Comparison of ENCODE assay signal across 9 cellular contexts in genomic region chr16:71210-71539, GRCh38. TPM values are rescaled to one million over a fixed set of nuclear protein-coding genes. Genes with fewer than 3 reads are reported as not detected.
DNase-seq lines count a peak whose midpoint lies in the region; ATAC-seq, FAIRE-seq and TF ChIP-seq lines count a peak whose summit lies in the region.
"Had no signal": no experiment of that assay in that cellular context is flagged by ENCODE, and none has a peak within 500 bp of the region (broad histone marks: within the 10 kb centered on the region; RNA-seq: fewer than 3 reads in every experiment).

No MANE protein-coding gene starts in this region.

- H3K36me3 ChIP-seq in HepG2 (replicated peaks in 1 of 2; ENCODE audit: control insufficient read depth in 1 of 2, insufficient read depth in 2 of 2, low read length in 2 of 2) (no peaks in the 10 kb centered on the region), stomach (no peaks in the 10 kb centered on the region)

- DNase-seq in HFFc6 (no peak), MCF 10A (ENCODE audit: unreplicated experiment) (no peak), HepG2 (ENCODE audit: low spot score) (no peak), stomach (no peak), DMS 273 (lab: John Stamatoyannopoulos, UW; ENCODE audit: unreplicated experiment) (no peak), HPDE6-E6E7 (ENCODE audit: extremely low spot score) (no peak), HK-2 (ENCODE audit: unreplicated experiment) (no peak), CD1c-positive myeloid dendritic cell (ENCODE audit: extremely low spot score) (no peak)
- DNase-seq: central memory CD4-positive, alpha-beta T cell had no signal

- 0 out of 2 replicates have a peak, but pooled peaks cover 6% of the 10 kb centered on the region for H4K20me1 ChIP-seq in HepG2 (ENCODE audit: insufficient read depth, low read length)

- in situ Hi-C loops in HepG2 (cut with HindIII; ENCODE audit: extremely low pct_ligation_motif_present, low pct_unique_long_range_greater_than_20kb) = no loop called here

- H3K4me2 ChIP-seq in HepG2 (ENCODE audit: low read depth, low read length) = peak overlapping the region; percentile 98

- no peak for TF ChIP-seq EP300 in HepG2 (IDR thresholded peaks at IDR 0.05; ENCODE audit: low read depth in 2 of 2, low read length in 2 of 2)
- no peak for TF ChIP-seq EP300 in HepG2 (CRISPR knock-in tag; IDR thresholded peaks at IDR 0.05; ENCODE audit: borderline replicate concordance)
- no peak for TF ChIP-seq EP300 in stomach (IDR thresholded peaks at IDR 0.05)

- POLR2A ChIA-PET in MCF 10A (lab: Yijun Ruan, JAX) = interaction anchor here (0.6 to 1.9 kb wide), 5 partner anchors 15 to 353 kb away, joined by 3 to 10 read pairs (median 4); partner anchors contain the start of genes POLR3K and SNRNP25
- POLR2A ChIA-PET in HepG2 (lab: Yijun Ruan, JAX) = interaction anchor here (1.1 to 1.5 kb wide), 3 partner anchors 18 to 282 kb away, joined by 3 to 5 read pairs (median 3); partner anchors contain the start of genes AXIN1 and POLR3K

- H3K27me3 ChIP-seq in HepG2 (ENCODE audit: control insufficient read depth in 1 of 2, insufficient read depth in 2 of 2, low read length in 2 of 2) (peaks cover 2 to 8% of the 10 kb centered on the region in 2 experiments; a peak in 1 of 5 replicates), stomach (peaks cover 0 to 28% (median 0%) of the 10 kb centered on the region in 3 donors)

- no peaks in the 10 kb centered on the region for H3K9me3 Mint-ChIP-seq in HFFc6
- no peaks in the 10 kb centered on the region for H3K9me3 Mint-ChIP-seq in MCF 10A (ENCODE audit: unreplicated experiment)

- H3K79me2 ChIP-seq in HepG2 (ENCODE audit: insufficient read depth, low read length) = no peaks in the 10 kb centered on the region

- TF ChIP-seq POLR2A in HepG2 (IDR thresholded peaks at IDR 0.05; ENCODE audit: insufficient read depth in 1 of 2, low read depth in 2 of 2, low read length in 2 of 2) = no peak
- TF ChIP-seq POLR2A in stomach (IDR thresholded peaks at IDR 0.05) = no peak

- H3K4me1 Mint-ChIP-seq in HFFc6 (ENCODE audit: low read depth) (peaks cover 59% of the 10 kb centered on the region), MCF 10A (ENCODE audit: insufficient read depth, unreplicated experiment) (peaks cover 17% of the 10 kb centered on the region)

- FAIRE-seq in HepG2 (lab: Jason Lieb, UNC) = peak; percentile 40

- H3K27me3 Mint-ChIP-seq in HFFc6 (ENCODE audit: insufficient read depth) = no peaks in the 10 kb centered on the region; the same call in 1 of the 2 replicates
- no peaks in the 10 kb centered on the region for H3K27me3 Mint-ChIP-seq in MCF 10A (ENCODE audit: insufficient read depth, unreplicated experiment)

- H3K27ac ChIP-seq in HepG2 (ENCODE audit: extremely low read length, insufficient read depth, low read length) (no peak overlapping the region), stomach (peak overlapping the region in 4 of 5 donors; percentile 85 to 96 (median 90))

- H2AFZ ChIP-seq in HepG2 (ENCODE audit: low read length) = no peak overlapping the region

- H3K9ac ChIP-seq in HepG2 (ENCODE audit: insufficient read depth, low read depth, low read length) = no peak overlapping the region; the same call in 1 of the 2 replicates

- no peak for ATAC-seq in HepG2

- H3K9me3 ChIP-seq in HepG2 (ENCODE audit: low read length) (no peaks in the 10 kb centered on the region), stomach (no peaks in the 10 kb centered on the region)

- TF ChIP-seq CTCF in HFFc6 (IDR thresholded peaks at IDR 0.05) = no peak
- no peak for TF ChIP-seq CTCF in MCF 10A (IDR thresholded peaks at IDR 0.05; ENCODE audit: unreplicated experiment)
- TF ChIP-seq CTCF in HepG2 (CRISPR knock-in tag; IDR thresholded peaks at IDR 0.05) = no peak
- no peak for TF ChIP-seq CTCF in stomach (IDR thresholded peaks at IDR 0.05)

- BruUV-seq in MCF 10A (replicated peaks; lab: Mats Ljungman, UMichigan) = no TSS peak
- BruUV-seq in HepG2 (replicated peaks; lab: Mats Ljungman, UMichigan) = TSS peak; percentile 66

- peaks cover 84% of the 10 kb centered on the region for H3K4me1 ChIP-seq in HepG2 (ENCODE audit: insufficient read depth, low read length)
- H3K4me1 ChIP-seq in stomach = peaks cover 35 to 85% (median 73%) of the 10 kb centered on the region in 4 donors

- peak overlapping the region; percentile 92 for H3K4me3 Mint-ChIP-seq in HFFc6
- peak overlapping the region; percentile 71 for H3K4me3 Mint-ChIP-seq in MCF 10A (ENCODE audit: unreplicated experiment)

- H3K36me3 Mint-ChIP-seq in HFFc6 (ENCODE audit: low read depth) (no peaks in the 10 kb centered on the region), MCF 10A (ENCODE audit: insufficient read depth, unreplicated experiment) (no peaks in the 10 kb centered on the region)

- CTCF ChIA-PET in MCF 10A (lab: Yijun Ruan, JAX) (interaction anchor here (0.6 to 4.9 kb wide), 4 partner anchors 8 to 291 kb away, joined by 3 to 56 read pairs (median 6); partner anchors contain the start of genes POLR3K and SNRNP25), HepG2 (lab: Yijun Ruan, JAX; ENCODE audit: low intra/inter-chr PET ratio, low total read pairs) (interaction anchor here (1.8 kb wide), 1 partner anchor 26 kb away, joined by 8 read pairs; no protein-coding TSS in a partner anchor)

- peak overlapping the region; percentile 88 for H3K27ac Mint-ChIP-seq in HFFc6
- peak overlapping the region; percentile 31 for H3K27ac Mint-ChIP-seq in MCF 10A (ENCODE audit: low read depth, unreplicated experiment)

- 35% methylated on average over 3 of the region's 5 CpGs for whole genome bisulfite sequencing in HepG2 (ENCODE audit: low lambda C conversion rate)
- 36 to 60% (median 43%) methylated on average over 2 to 5 of the region's 5 CpGs for WGBS in stomach, 5 donors

- peak overlapping the region; percentile 60 to 81 (median 63) for H3K4me3 ChIP-seq in HepG2 (replicated peaks in 1 of 3; ENCODE audit: insufficient read depth in 1 of 3, low read depth in 2 of 3, low read length in 3 of 3)
- peak overlapping the region; percentile 57 to 73 (median 68) for H3K4me3 ChIP-seq in stomach

- intact Hi-C loops in MCF 10A (cut with micrococcal nuclease) (no loop called here), HepG2 (cut with micrococcal nuclease; ENCODE audit: unreplicated experiment) (no loop called here), stomach (cut with DNase I; ENCODE audit: low total_unique reads) (no loop called here)

- no peak for TF ChIP-seq RAD21 in HepG2 (CRISPR knock-in tag; IDR thresholded peaks at IDR 0.05)

RNA-seq across cellular contexts. Expression of gene RHBDF1, which starts 1.3 kb away (rescaled TPM):
- 10 to 100 TPM; 54.9 to 65.8 (median 60.0) TPM for total RNA-seq in HFFc6 (2021; fragmentation: NEBNext Ultra II Directional; extraction: Animal tissue kit (Norgen Biotek cat#: 25700))
- 26.3 and 30.0 TPM in 2 replicates for total RNA-seq in MCF 10A (2022)
- 1.8 and 5.4 TPM in 2 replicates for total RNA-seq in HepG2 (2016; rRNA removed; fragmentation: Illumina TruSeq; extraction: Trizol)
- 0.81 and 1.8 TPM in 2 replicates for total RNA-seq in HepG2 (2016; cell fraction: cytosol; rRNA removed; fragmentation: Illumina TruSeq; extraction: Trizol; ENCODE audit: low read depth)
- 1.4 and 5.9 TPM in 2 replicates for total RNA-seq in HepG2 (2016; cell fraction: insoluble cytoplasmic fraction; rRNA removed; fragmentation: Illumina TruSeq; extraction: Trizol)
- 0.96 and 1.5 TPM in 2 replicates for total RNA-seq in HepG2 (2016; cell fraction: membrane; rRNA removed; fragmentation: Illumina TruSeq; extraction: Trizol)
- 6.4 and 8.4 TPM in 2 replicates for total RNA-seq in HepG2 (2016; cell fraction: nucleus; rRNA removed; fragmentation: Illumina TruSeq; extraction: Trizol)
- polyA plus RNA-seq in HepG2 (2011; rRNA removed) = 26.9 and 28.1 TPM in 2 replicates
- 8.5 and 9.9 TPM in 2 replicates for polyA plus RNA-seq in HepG2 (2011; cell fraction: cytosol; rRNA removed)
- polyA plus RNA-seq in HepG2 (2011; cell fraction: nucleus; rRNA removed) = 199 and 238 TPM in 2 replicates
- 4.3 and 9.2 TPM in 2 replicates for polyA plus RNA-seq in HepG2 (2012)
- 0.72 and 0.88 TPM in 2 replicates for polyA plus RNA-seq in HepG2 (2016; cell fraction: cytosol; fragmentation: Illumina TruSeq; extraction: Trizol; ENCODE audit: low read depth)
- polyA plus RNA-seq in HepG2 (2016; cell fraction: insoluble cytoplasmic fraction; fragmentation: Illumina TruSeq; extraction: Trizol; ENCODE audit: low read depth) = 1.7 and 2.1 TPM in 2 replicates
- 1.1 and 1.3 TPM in 2 replicates for polyA plus RNA-seq in HepG2 (2016; cell fraction: membrane; fragmentation: Illumina TruSeq; extraction: Trizol; ENCODE audit: low read depth)
- polyA plus RNA-seq in HepG2 (2016; cell fraction: nucleus; fragmentation: Illumina TruSeq; extraction: Trizol; ENCODE audit: insufficient read depth, low read depth) = 26.0 and 29.9 TPM in 2 replicates
- 10.2 and 17.2 TPM in 2 replicates for polyA minus RNA-seq in HepG2 (2011; rRNA and poly(A)+ RNA removed; ENCODE audit: low replicate concordance)
- 4.0 and 4.5 TPM in 2 replicates for polyA minus RNA-seq in HepG2 (2011; cell fraction: cytosol; rRNA and poly(A)+ RNA removed)
- 18.3 and 18.5 TPM in 2 replicates for polyA minus RNA-seq in HepG2 (2011; cell fraction: nucleus; rRNA and poly(A)+ RNA removed)
- 100 to 1,000 TPM in 1 of 5 donors, 10 to 100 TPM in 4; 13.4 to 185 (median 30.4) TPM for total RNA-seq in stomach
- polyA plus RNA-seq in stomach = 10 to 100 TPM; 10.2 to 38.3 (median 15.3) TPM

RNA-seq across cellular contexts. Expression of gene MPG, which starts 6.8 kb away (rescaled TPM):
- total RNA-seq in HFFc6 (2021; fragmentation: NEBNext Ultra II Directional; extraction: Animal tissue kit (Norgen Biotek cat#: 25700)) = 100 to 1,000 TPM in 2 of 6 experiments, 10 to 100 TPM in 4; 92.3 to 104 (median 96.9) TPM
- 62.8 and 66.1 TPM in 2 replicates for total RNA-seq in MCF 10A (2022)
- 56.4 and 62.5 TPM in 2 replicates for total RNA-seq in HepG2 (2016; rRNA removed; fragmentation: Illumina TruSeq; extraction: Trizol)
- 46.3 and 53.1 TPM in 2 replicates for total RNA-seq in HepG2 (2016; cell fraction: cytosol; rRNA removed; fragmentation: Illumina TruSeq; extraction: Trizol; ENCODE audit: low read depth)
- total RNA-seq in HepG2 (2016; cell fraction: insoluble cytoplasmic fraction; rRNA removed; fragmentation: Illumina TruSeq; extraction: Trizol) = 55.9 and 64.7 TPM in 2 replicates
- 57.4 and 76.0 TPM in 2 replicates for total RNA-seq in HepG2 (2016; cell fraction: membrane; rRNA removed; fragmentation: Illumina TruSeq; extraction: Trizol)
- total RNA-seq in HepG2 (2016; cell fraction: nucleus; rRNA removed; fragmentation: Illumina TruSeq; extraction: Trizol) = 33.2 and 35.5 TPM in 2 replicates
- polyA plus RNA-seq in HepG2 (2011; rRNA removed) = 59.1 and 74.2 TPM in 2 replicates
- 62.1 and 108 TPM in 2 replicates for polyA plus RNA-seq in HepG2 (2011; cell fraction: cytosol; rRNA removed)
- 58.8 and 62.5 TPM in 2 replicates for polyA plus RNA-seq in HepG2 (2011; cell fraction: nucleus; rRNA removed)
- 30.3 and 43.2 TPM in 2 replicates for polyA plus RNA-seq in HepG2 (2012)
- polyA plus RNA-seq in HepG2 (2016; cell fraction: cytosol; fragmentation: Illumina TruSeq; extraction: Trizol; ENCODE audit: low read depth) = 53.6 and 59.3 TPM in 2 replicates
- 53.6 and 58.3 TPM in 2 replicates for polyA plus RNA-seq in HepG2 (2016; cell fraction: insoluble cytoplasmic fraction; fragmentation: Illumina TruSeq; extraction: Trizol; ENCODE audit: low read depth)
- polyA plus RNA-seq in HepG2 (2016; cell fraction: membrane; fragmentation: Illumina TruSeq; extraction: Trizol; ENCODE audit: low read depth) = 56.7 and 61.4 TPM in 2 replicates
- polyA plus RNA-seq in HepG2 (2016; cell fraction: nucleus; fragmentation: Illumina TruSeq; extraction: Trizol; ENCODE audit: insufficient read depth, low read depth) = 53.3 and 60.6 TPM in 2 replicates
- 22.4 and 34.8 TPM in 2 replicates for polyA minus RNA-seq in HepG2 (2011; rRNA and poly(A)+ RNA removed; ENCODE audit: low replicate concordance)
- polyA minus RNA-seq in HepG2 (2011; cell fraction: cytosol; rRNA and poly(A)+ RNA removed) = 27.0 and 35.2 TPM in 2 replicates
- polyA minus RNA-seq in HepG2 (2011; cell fraction: nucleus; rRNA and poly(A)+ RNA removed) = 5.8 and 10.3 TPM in 2 replicates
- 100 to 1,000 TPM in 1 of 5 donors, 10 to 100 TPM in 4; 33.3 to 102 (median 76.2) TPM for total RNA-seq in stomach
- 100 to 1,000 TPM in 2 of 3 donors, 10 to 100 TPM in 1; 90.6 to 112 (median 112) TPM for polyA plus RNA-seq in stomach

RNA-seq across cellular contexts. Expression of gene SNRNP25, which starts 17.5 kb away (rescaled TPM):
- total RNA-seq in HFFc6 (2021; fragmentation: NEBNext Ultra II Directional; extraction: Animal tissue kit (Norgen Biotek cat#: 25700)) = 10 to 100 TPM; 40.3 to 53.1 (median 44.0) TPM
- total RNA-seq in MCF 10A (2022) (11.9 and 21.2 TPM in 2 replicates), HepG2 (2016; rRNA removed; fragmentation: Illumina TruSeq; extraction: Trizol) (97.4 and 103 TPM in 2 replicates), stomach (10 to 100 TPM in 3 of 5 donors, 1 to 10 TPM in 2; 2.3 to 22.9 (median 11.9) TPM)
- total RNA-seq in HepG2 (2016; cell fraction: cytosol; rRNA removed; fragmentation: Illumina TruSeq; extraction: Trizol; ENCODE audit: low read depth) = 131 and 159 TPM in 2 replicates
- total RNA-seq in HepG2 (2016; cell fraction: insoluble cytoplasmic fraction; rRNA removed; fragmentation: Illumina TruSeq; extraction: Trizol) = 98.3 and 99.2 TPM in 2 replicates
- 209 and 211 TPM in 2 replicates for total RNA-seq in HepG2 (2016; cell fraction: membrane; rRNA removed; fragmentation: Illumina TruSeq; extraction: Trizol)
- 35.7 and 35.9 TPM in 2 replicates for total RNA-seq in HepG2 (2016; cell fraction: nucleus; rRNA removed; fragmentation: Illumina TruSeq; extraction: Trizol)
- polyA plus RNA-seq in HepG2 (2011; rRNA removed) (26.5 and 34.1 TPM in 2 replicates), stomach (10 to 100 TPM; 30.2 to 40.2 (median 34.4) TPM)
- polyA plus RNA-seq in HepG2 (2011; cell fraction: cytosol; rRNA removed) = 30.0 and 42.1 TPM in 2 replicates
- 14.5 and 15.2 TPM in 2 replicates for polyA plus RNA-seq in HepG2 (2011; cell fraction: nucleus; rRNA removed)
- 20.6 and 26.4 TPM in 2 replicates for polyA plus RNA-seq in HepG2 (2012)
- 174 and 209 TPM in 2 replicates for polyA plus RNA-seq in HepG2 (2016; cell fraction: cytosol; fragmentation: Illumina TruSeq; extraction: Trizol; ENCODE audit: low read depth)
- 104 and 113 TPM in 2 replicates for polyA plus RNA-seq in HepG2 (2016; cell fraction: insoluble cytoplasmic fraction; fragmentation: Illumina TruSeq; extraction: Trizol; ENCODE audit: low read depth)
- polyA plus RNA-seq in HepG2 (2016; cell fraction: membrane; fragmentation: Illumina TruSeq; extraction: Trizol; ENCODE audit: low read depth) = 222 and 223 TPM in 2 replicates
- 66.9 and 75.9 TPM in 2 replicates for polyA plus RNA-seq in HepG2 (2016; cell fraction: nucleus; fragmentation: Illumina TruSeq; extraction: Trizol; ENCODE audit: insufficient read depth, low read depth)
- polyA minus RNA-seq in HepG2 (2011; rRNA and poly(A)+ RNA removed; ENCODE audit: low replicate concordance) = 12.7 and 34.1 TPM in 2 replicates
- polyA minus RNA-seq in HepG2 (2011; cell fraction: cytosol; rRNA and poly(A)+ RNA removed) = 4.7 and 7.8 TPM in 2 replicates
- polyA minus RNA-seq in HepG2 (2011; cell fraction: nucleus; rRNA and poly(A)+ RNA removed) = 7.2 and 9.5 TPM in 2 replicates

RNA-seq across cellular contexts. Expression of gene POLR3K, which starts 17.8 kb away (rescaled TPM):
- total RNA-seq in HFFc6 (2021; fragmentation: NEBNext Ultra II Directional; extraction: Animal tissue kit (Norgen Biotek cat#: 25700)) = 10 to 100 TPM; 18.9 to 24.7 (median 19.8) TPM
- total RNA-seq in MCF 10A (2022) (14.8 and 19.2 TPM in 2 replicates), HepG2 (2016; rRNA removed; fragmentation: Illumina TruSeq; extraction: Trizol) (18.8 and 22.4 TPM in 2 replicates), stomach (1 to 10 TPM in 3 of 5 donors, not detected in 2; 2.2 to 5.5 (median 3.6) TPM)
- total RNA-seq in HepG2 (2016; cell fraction: cytosol; rRNA removed; fragmentation: Illumina TruSeq; extraction: Trizol; ENCODE audit: low read depth) = 10.0 and 10.3 TPM in 2 replicates
- total RNA-seq in HepG2 (2016; cell fraction: insoluble cytoplasmic fraction; rRNA removed; fragmentation: Illumina TruSeq; extraction: Trizol) = 19.8 and 23.7 TPM in 2 replicates
- total RNA-seq in HepG2 (2016; cell fraction: membrane; rRNA removed; fragmentation: Illumina TruSeq; extraction: Trizol) = 11.2 and 12.8 TPM in 2 replicates
- total RNA-seq in HepG2 (2016; cell fraction: nucleus; rRNA removed; fragmentation: Illumina TruSeq; extraction: Trizol) = 8.8 and 11.3 TPM in 2 replicates
- polyA plus RNA-seq in HepG2 (2011; rRNA removed) (14.8 TPM in 2 replicates), stomach (10 to 100 TPM; 10.7 to 13.3 (median 10.9) TPM)
- polyA plus RNA-seq in HepG2 (2011; cell fraction: cytosol; rRNA removed) = 22.5 and 26.6 TPM in 2 replicates
- polyA plus RNA-seq in HepG2 (2011; cell fraction: nucleus; rRNA removed) = 10.5 and 11.1 TPM in 2 replicates
- 14.3 and 17.5 TPM in 2 replicates for polyA plus RNA-seq in HepG2 (2012)
- polyA plus RNA-seq in HepG2 (2016; cell fraction: cytosol; fragmentation: Illumina TruSeq; extraction: Trizol; ENCODE audit: low read depth) = 9.1 and 9.8 TPM in 2 replicates
- polyA plus RNA-seq in HepG2 (2016; cell fraction: insoluble cytoplasmic fraction; fragmentation: Illumina TruSeq; extraction: Trizol; ENCODE audit: low read depth) = 34.2 and 38.7 TPM in 2 replicates
- 11.8 and 11.9 TPM in 2 replicates for polyA plus RNA-seq in HepG2 (2016; cell fraction: membrane; fragmentation: Illumina TruSeq; extraction: Trizol; ENCODE audit: low read depth)
- 18.2 and 22.9 TPM in 2 replicates for polyA plus RNA-seq in HepG2 (2016; cell fraction: nucleus; fragmentation: Illumina TruSeq; extraction: Trizol; ENCODE audit: insufficient read depth, low read depth)
- polyA minus RNA-seq in HepG2 (2011; rRNA and poly(A)+ RNA removed; ENCODE audit: low replicate concordance) = 15.9 and 48.0 TPM in 2 replicates
- polyA minus RNA-seq in HepG2 (2011; cell fraction: cytosol; rRNA and poly(A)+ RNA removed) = 5.5 and 7.7 TPM in 2 replicates
- 8.8 and 10.9 TPM in 2 replicates for polyA minus RNA-seq in HepG2 (2011; cell fraction: nucleus; rRNA and poly(A)+ RNA removed)
